Comparison of ENCODE assay signal across 1 cellular context in the genomic region with DNA sequence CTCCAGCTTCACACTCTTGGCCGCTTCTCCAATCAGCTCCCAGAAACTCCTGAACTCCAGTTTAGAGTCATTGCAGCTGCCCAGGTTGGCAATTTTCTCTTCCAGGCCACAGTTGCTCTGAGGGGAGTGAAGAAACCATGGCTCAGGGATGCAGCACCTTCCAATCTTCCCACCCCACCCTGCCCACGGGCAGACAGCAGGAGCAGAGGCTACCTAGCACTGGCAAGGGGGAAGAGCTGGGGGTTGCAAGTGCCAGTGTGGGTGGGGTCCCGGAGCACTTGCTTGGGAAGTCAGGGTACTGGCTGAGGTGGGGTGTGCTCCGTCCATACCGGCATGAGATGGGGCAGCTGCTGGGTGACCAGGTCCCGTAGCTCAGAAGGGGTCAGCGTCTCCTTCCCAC.
TF ChIP-seq lines count a peak whose summit lies in the region.

No MANE protein-coding gene starts in this region.

TF ChIP-seq in IMR-90, 13 proteins besides CTCF, POLR2A, EP300 and RAD21:
- TF ChIP-seq RFX5 (IDR thresholded peaks at IDR 0.05; ENCODE audit: low read depth, low read length) (no peak), MAZ (IDR thresholded peaks at IDR 0.05; ENCODE audit: borderline replicate concordance, low read depth, low read length) (no peak), RCOR1 (IDR thresholded peaks at IDR 0.05; ENCODE audit: insufficient replicate concordance, low read length) (no peak), BHLHE40 (IDR thresholded peaks at IDR 0.05; ENCODE audit: low read depth, low read length) (no peak), FOS (IDR thresholded peaks at IDR 0.05; ENCODE audit: low read depth, low read length) (no peak), NFE2L2 (IDR thresholded peaks at IDR 0.05; ENCODE audit: low read depth, low read length) (no peak), MAFK (IDR thresholded peaks at IDR 0.05; ENCODE audit: low read depth, low read length) (no peak), CEBPB (IDR thresholded peaks at IDR 0.05; ENCODE audit: low read depth, low read length) (no peak), MXI1 (IDR thresholded peaks at IDR 0.05; ENCODE audit: borderline replicate concordance, low read depth, low read length) (no peak), SMC3 (IDR thresholded peaks at IDR 0.05; ENCODE audit: low read depth, low read length) (no peak), CHD1 (IDR thresholded peaks at IDR 0.05; ENCODE audit: low read depth, low read length) (no peak), USF2 (IDR thresholded peaks at IDR 0.05; ENCODE audit: low read depth, low read length) (no peak)
- TF ChIP-seq, protein P1, sequence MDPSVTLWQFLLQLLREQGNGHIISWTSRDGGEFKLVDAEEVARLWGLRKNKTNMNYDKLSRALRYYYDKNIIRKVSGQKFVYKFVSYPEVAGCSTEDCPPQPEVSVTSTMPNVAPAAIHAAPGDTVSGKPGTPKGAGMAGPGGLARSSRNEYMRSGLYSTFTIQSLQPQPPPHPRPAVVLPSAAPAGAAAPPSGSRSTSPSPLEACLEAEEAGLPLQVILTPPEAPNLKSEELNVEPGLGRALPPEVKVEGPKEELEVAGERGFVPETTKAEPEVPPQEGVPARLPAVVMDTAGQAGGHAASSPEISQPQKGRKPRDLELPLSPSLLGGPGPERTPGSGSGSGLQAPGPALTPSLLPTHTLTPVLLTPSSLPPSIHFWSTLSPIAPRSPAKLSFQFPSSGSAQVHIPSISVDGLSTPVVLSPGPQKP (IDR thresholded peaks at IDR 0.05; ENCODE audit: borderline replicate concordance, low read depth, low read length): no peak
